19 cellular contexts compared by ENCODE assay signal in genomic region chr18:3180325-3180724, GRCh38. TPM values are rescaled to one million over a fixed set of nuclear protein-coding genes. Genes with fewer than 3 reads are reported as not detected.
A peak's percentile ranks its signal among the peaks of the same experiment; 100 is the strongest.
DNase-seq lines count a peak whose midpoint lies in the region; TF ChIP-seq lines count a peak whose summit lies in the region.
"Had no signal": no experiment of that assay in that cellular context is flagged by ENCODE, and none has a peak within 500 bp of the region (broad histone marks: within the 10 kb centered on the region; RNA-seq: fewer than 3 reads in every experiment).

No MANE protein-coding gene starts in this region.

- no peak overlapping the region for H4K8ac ChIP-seq in mesendoderm (ENCODE audit: low read depth, low read length)

- no peak overlapping the region for H3K23ac ChIP-seq in mesendoderm (ENCODE audit: low read length)

- no peak overlapping the region for H4K5ac ChIP-seq in mesendoderm (ENCODE audit: low read length)

- H2BK5ac ChIP-seq in mesendoderm (ENCODE audit: low read length), result no peak overlapping the region

- no peaks in the 10 kb centered on the region for H3K27me3 ChIP-seq in mesendoderm (ENCODE audit: insufficient read depth, low read length, poor library complexity)

- no peaks in the 10 kb centered on the region for H3K79me1 ChIP-seq in mesendoderm (ENCODE audit: low read length)

- peaks cover 31% of the 10 kb centered on the region for H3K4me1 Mint-ChIP-seq in chondrocyte (ENCODE audit: low read depth)

- no peaks in the 10 kb centered on the region for H3K36me3 Mint-ChIP-seq in chondrocyte (ENCODE audit: low read depth)
- H3K36me3 Mint-ChIP-seq: activated naive CD8-positive, alpha-beta T cell treated with anti-CD3 and anti-CD28 coated beads, Interleukin-2, amount 10 ng/mL, durations not matched to agents 7 days and 5 days had no signal

- no peak overlapping the region for H3K4ac ChIP-seq in mesendoderm (ENCODE audit: low read depth, low read length)

- peaks cover 3% of the 10 kb centered on the region for H3K4me1 ChIP-seq in mesendoderm (ENCODE audit: control insufficient read depth, low read depth, low read length)

- H2AK5ac ChIP-seq in mesendoderm (ENCODE audit: low read length), result no peak overlapping the region

- H3K27ac Mint-ChIP-seq in chondrocyte (ENCODE audit: unreplicated experiment), result peak overlapping the region; percentile 77
- H3K27ac Mint-ChIP-seq: activated naive CD8-positive, alpha-beta T cell treated with anti-CD3 and anti-CD28 coated beads, Interleukin-2, amount 10 ng/mL, durations not matched to agents 7 days and 5 days had no signal

- H3K27ac ChIP-seq in mesendoderm (ENCODE audit: low read depth, low read length), result no peak overlapping the region
- H3K27ac ChIP-seq: parathyroid adenoma, WERI-Rb-1 had no signal

- no CpG with 5 or more reads among the region's 2 CpGs for WGBS in mesendoderm (ENCODE audit: extremely low coverage, insufficient coverage, low lambda C conversion rate)

- no peak overlapping the region for H3K4me2 ChIP-seq in mesendoderm (ENCODE audit: low read length)
- H3K4me2 ChIP-seq: SK-N-SH had no signal

- no peak overlapping the region for H2BK120ac ChIP-seq in mesendoderm (ENCODE audit: low read depth, low read length)

- H2BK15ac ChIP-seq in mesendoderm (replicated peaks; ENCODE audit: low read depth), result no peak overlapping the region

- no peaks in the 10 kb centered on the region for H3K36me3 ChIP-seq in mesendoderm (ENCODE audit: control insufficient read depth, insufficient read depth, low read length)
- H3K36me3 ChIP-seq: WERI-Rb-1 had no signal

- H3K56ac ChIP-seq in mesendoderm (ENCODE audit: low read length), result no peak overlapping the region

- peak; percentile 9 for DNase-seq in AG08395 (ENCODE audit: low spot score)
- peak; percentile 50 for DNase-seq in HS-27A (ENCODE audit: low read depth)
- no peak for DNase-seq in chondrocyte (ENCODE audit: low spot score)
- DNase-seq in mesendoderm, result peak; percentile 89
- no peak for DNase-seq in RKO (ENCODE audit: low spot score)
- no peak for DNase-seq in occipital lobe (lab: John Stamatoyannopoulos, UW)
- no peak for DNase-seq in COLO668 (lab: John Stamatoyannopoulos, UW; ENCODE audit: unreplicated experiment)
- DNase-seq in SK-N-DZ (ENCODE audit: low spot score), result no peak
- DNase-seq: activated CD8-positive, alpha-beta memory T cell treated with anti-CD3 and anti-CD28 coated beads, Interleukin-2, amount 50 U/mL, for 48 hours; activated naive CD8-positive, alpha-beta T cell treated with anti-CD3 and anti-CD28 coated beads, Interleukin-2, amount 10 ng/mL, durations not matched to agents 7 days and 5 days; DMS79; head of caudate nucleus; NCI-H1436 treated with DMSO at 0.1 percent for 48 hours; NCI-H524; SK-N-SH; stimulated activated CD4-positive, alpha-beta T cell treated with anti-CD3 and anti-CD28 coated beads, Interleukin-4, amount 100 ng/mL, for 1 hour; stimulated activated naive CD4-positive, alpha-beta T cell treated with Interleukin-2 at 50 U/mL for 16 hours had no signal

- H3K4me3 ChIP-seq in mesendoderm (ENCODE audit: low read length), result no peak overlapping the region

- no peak overlapping the region for H3K18ac ChIP-seq in mesendoderm (ENCODE audit: low read length)

- no peak overlapping the region for H3K9ac ChIP-seq in mesendoderm (ENCODE audit: low read length)
- H3K9ac ChIP-seq: parathyroid adenoma, SK-N-SH had no signal

- no peak for TF ChIP-seq CTCF in chondrocyte (IDR thresholded peaks at IDR 0.05)

- no peaks in the 10 kb centered on the region for H3K9me3 Mint-ChIP-seq in chondrocyte (ENCODE audit: low read depth)
- H3K9me3 Mint-ChIP-seq: activated naive CD8-positive, alpha-beta T cell treated with anti-CD3 and anti-CD28 coated beads, Interleukin-2, amount 10 ng/mL, durations not matched to agents 7 days and 5 days had no signal

- no peaks in the 10 kb centered on the region for H3K27me3 Mint-ChIP-seq in chondrocyte (ENCODE audit: low read depth)

- H3K79me2 ChIP-seq in mesendoderm (ENCODE audit: control insufficient read depth, insufficient read depth, low read length), result no peaks in the 10 kb centered on the region
- H3K79me2 ChIP-seq: parathyroid adenoma had no signal

- no peak overlapping the region for H3K4me3 Mint-ChIP-seq in chondrocyte (ENCODE audit: unreplicated experiment)
- H3K4me3 Mint-ChIP-seq: activated naive CD8-positive, alpha-beta T cell treated with anti-CD3 and anti-CD28 coated beads, Interleukin-2, amount 10 ng/mL, durations not matched to agents 7 days and 5 days had no signal

RNA-seq across cellular contexts. Expression of gene MYOM1, which starts 39.4 kb away (rescaled TPM):
- total RNA-seq in chondrocyte, result 1.2 to 1.5 TPM (median 1.5 TPM) in 3 replicates
- 0.29 TPM for polyA plus RNA-seq in mesendoderm (2013, experiment 1 of 2)
- polyA plus RNA-seq in mesendoderm (2013, experiment 2 of 2), result 0.20 TPM
- 2.3 TPM for total RNA-seq in occipital lobe
- 0.05 TPM in 2 replicates for polyA plus RNA-seq in SK-N-DZ (2014; cell fraction: cytosol; rRNA removed)
- 0.12 and 0.25 TPM in 2 replicates for polyA plus RNA-seq in SK-N-DZ (2014; cell fraction: nucleus; rRNA removed)

Comparison
In these comparisons a context has a peak if more than half of its experiments do, and no peak if none do; other contexts are left out.
1. DNase-seq: peak in AG08395 (single experiment), HS-27A (single experiment) and mesendoderm (single experiment); none in chondrocyte (single experiment), RKO (single experiment), occipital lobe (single experiment), COLO668 (single experiment) and SK-N-DZ (single experiment).